ENCODE assay signal across 8 cellular contexts in the genomic region with DNA sequence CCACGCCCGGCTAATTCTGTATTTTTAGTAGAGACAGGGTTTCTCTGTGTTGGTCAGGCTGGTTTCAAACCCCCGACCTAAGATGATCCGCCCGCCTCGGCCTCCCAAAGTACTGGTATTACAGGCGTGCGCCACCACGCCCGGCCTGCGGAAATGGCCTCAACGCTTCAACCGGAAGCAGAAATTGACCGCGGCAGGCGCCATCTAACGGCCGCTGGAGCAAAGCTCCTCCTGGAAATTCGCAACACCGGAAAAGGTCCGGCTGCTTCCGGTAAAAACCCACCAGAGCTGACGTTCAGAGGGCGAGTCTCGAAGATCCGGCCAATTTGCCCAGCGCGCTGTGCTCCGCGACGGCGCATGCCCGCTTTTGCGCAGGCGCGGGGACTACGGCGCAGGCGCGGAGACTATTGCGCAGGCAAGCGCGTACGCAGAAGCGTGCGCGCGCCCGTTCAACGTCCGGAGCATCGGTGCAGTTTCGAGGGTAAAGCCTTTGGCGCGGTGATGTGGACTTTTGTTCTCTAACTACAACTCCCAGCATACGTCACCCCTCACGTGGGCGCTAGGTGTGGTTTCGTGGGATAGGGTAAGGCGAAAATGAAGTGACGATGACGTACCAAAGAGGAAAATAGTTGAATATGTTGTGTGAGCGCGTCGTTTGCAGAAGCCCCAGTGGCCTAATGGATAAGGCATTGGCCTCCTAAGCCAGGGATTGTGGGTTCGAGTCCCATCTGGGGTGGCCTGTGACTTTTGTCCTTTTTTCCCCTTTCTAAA. TPM values are rescaled to one million over a fixed set of nuclear protein-coding genes. Genes with fewer than 3 reads are reported as not detected.
DNase-seq lines count a peak whose midpoint lies in the region; ATAC-seq and TF ChIP-seq lines count a peak whose summit lies in the region.

No MANE protein-coding gene starts in this region.

- DNase-seq in NB4 (ENCODE audit: low read depth) (peak; percentile 100), SK-N-DZ (ENCODE audit: low spot score) (peak; percentile 100), germinal center (ENCODE audit: low spot score) (peak; percentile 94), non-pigmented ciliary epithelial cell (ENCODE audit: low read depth) (peak; percentile 97), superior temporal gyrus (ENCODE audit: extremely low spot score) (peak; percentile 100)
- peak; percentile 98 for DNase-seq in activated naive CD4-positive, alpha-beta T cell treated with anti-CD3 and anti-CD28 coated beads, Interleukin-2, amount 50 U/mL, for 16 hours

- H3K4me3 ChIP-seq in GM08714 (ENCODE audit: low read length) (peak overlapping the region; percentile 85), NB4 (ENCODE audit: low read depth, low read length) (peak overlapping the region; percentile 97)

- ATAC-seq in HG02588 (IDR thresholded peaks at IDR 0.05; ENCODE audit: unreplicated experiment), result peak; percentile 81

- no peak for TF ChIP-seq POLR2A in NB4 (IDR thresholded peaks at IDR 0.05; ENCODE audit: extremely low read depth, insufficient read length)

- peak; percentile 77 for TF ChIP-seq CTCF in NB4 (IDR thresholded peaks at IDR 0.05; ENCODE audit: low read depth, low read length)

RNA-seq across cellular contexts. Expression of gene FMC1, which starts 0.9 kb away (rescaled TPM):
- polyA plus RNA-seq in SK-N-DZ (2014; cell fraction: cytosol; rRNA removed), result 31.5 and 40.3 TPM in 2 replicates
- 16.0 and 22.3 TPM in 2 replicates for polyA plus RNA-seq in SK-N-DZ (2014; cell fraction: nucleus; rRNA removed)

RNA-seq across cellular contexts. Expression of gene LUC7L2, which starts 19.5 kb away (rescaled TPM):
- polyA plus RNA-seq in SK-N-DZ (2014; cell fraction: cytosol; rRNA removed), result 86.8 and 90.6 TPM in 2 replicates
- 64.5 and 85.4 TPM in 2 replicates for polyA plus RNA-seq in SK-N-DZ (2014; cell fraction: nucleus; rRNA removed)

Comparison
In these comparisons a context has a peak if more than half of its experiments do, and no peak if none do; other contexts are left out.
1. Peak in every context shown above with its lines: DNase-seq, ATAC-seq and H3K4me3 ChIP-seq.